ENCODE assay signal across 8 cellular contexts in the genomic region with DNA sequence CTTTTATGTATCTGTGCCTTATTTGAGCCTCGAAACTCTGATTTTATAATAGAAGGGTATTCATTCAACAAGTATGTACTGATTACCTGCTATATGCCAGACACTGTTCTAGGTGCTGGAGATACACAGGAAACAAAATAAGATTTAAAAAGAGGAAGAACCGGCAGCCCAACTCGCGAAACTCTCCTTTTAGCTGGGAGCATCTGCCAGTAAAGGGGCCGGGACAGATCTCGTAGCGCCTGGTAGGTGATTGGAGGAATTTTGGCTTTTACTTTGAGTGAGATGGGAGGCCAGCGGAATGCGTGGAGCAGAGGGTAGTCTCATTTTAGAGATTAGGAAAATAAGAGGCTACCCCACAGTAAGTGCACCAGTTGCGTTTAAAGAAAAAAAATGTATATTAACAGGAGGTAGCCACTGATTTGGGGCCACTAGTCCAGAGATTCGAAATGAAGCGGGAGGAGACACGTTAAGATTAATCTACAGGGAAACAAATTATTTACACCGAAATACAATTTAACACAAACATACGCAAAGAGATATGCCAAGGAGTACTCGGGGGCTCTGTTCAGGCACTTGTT. TPM values are rescaled to one million over a fixed set of nuclear protein-coding genes. Genes with fewer than 3 reads are reported as not detected.
DNase-seq lines count a peak whose midpoint lies in the region; ATAC-seq and TF ChIP-seq lines count a peak whose summit lies in the region.

No MANE protein-coding gene starts in this region.

- H3K4me3 ChIP-seq in iPS-11a (ENCODE audit: low read depth, low read length) (peak overlapping the region; percentile 93), retinal pigment epithelial cell (ENCODE audit: low read length) (peak overlapping the region; percentile 98)

- peaks cover 13 to 18% (median 16%) of the 10 kb centered on the region in 5 experiments for H3K9me3 Mint-ChIP-seq in brain

- peaks cover 30% of the 10 kb centered on the region for H3K4me1 Mint-ChIP-seq in brain

- DNase-seq in D341Med (ENCODE audit: low spot score) (peak; percentile 66), SHP77 treated with DMSO at 0.1 percent for 48 hours (lab: John Stamatoyannopoulos, UW) (peak; percentile 22), retinal pigment epithelial cell (ENCODE audit: low read depth) (no peak), NK-92 (lab: John Stamatoyannopoulos, UW; ENCODE audit: unreplicated experiment) (no peak)

- H3K4me3 Mint-ChIP-seq in brain = peak overlapping the region; percentile 90 to 97 (median 97)

- ATAC-seq in GM19351 (IDR thresholded peaks at IDR 0.05; ENCODE audit: unreplicated experiment) = peak; percentile 31
- peak; percentile 26 for ATAC-seq in HG03439 (IDR thresholded peaks at IDR 0.05; ENCODE audit: unreplicated experiment)

- H3K27me3 Mint-ChIP-seq in brain = peaks cover 7% of the 10 kb centered on the region

- H3K27ac Mint-ChIP-seq in brain = peak overlapping the region; percentile 93 to 98 (median 96)

- TF ChIP-seq CTCF in brain (conservative IDR thresholded peaks at IDR 0.05) (no peak), retinal pigment epithelial cell (conservative IDR thresholded peaks at IDR 0.05; ENCODE audit: low read depth, low read length) (no peak)

- no peaks in the 10 kb centered on the region for H3K36me3 Mint-ChIP-seq in brain

RNA-seq across cellular contexts. Expression of a gene that starts 0.5 kb away (rescaled TPM):
- polyA plus RNA-seq in brain (ENCODE audit: insufficient read depth, low read depth, low replicate concordance) = 6.3 TPM

Comparison
In these comparisons a context has a peak if more than half of its experiments do, and no peak if none do; other contexts are left out.
1. DNase-seq: peak in D341Med (single experiment) and SHP77 treated with DMSO at 0.1 percent for 48 hours (single experiment); none in retinal pigment epithelial cell (single experiment) and NK-92 (single experiment).